9 cellular contexts compared by ENCODE assay signal in genomic region chr11:12914401-12914912, GRCh38.
DNase-seq lines count a peak whose midpoint lies in the region; ATAC-seq and TF ChIP-seq lines count a peak whose summit lies in the region.
"Had no signal": no experiment of that assay in that cellular context is flagged by ENCODE, and none has a peak within 500 bp of the region (broad histone marks: within the 10 kb centered on the region; RNA-seq: fewer than 3 reads in every experiment).

No MANE protein-coding gene starts in this region.

- peak; percentile 81 for TF ChIP-seq CTCF in BE2C (IDR thresholded peaks at IDR 0.05; ENCODE audit: low read depth, low read length)
- TF ChIP-seq CTCF in CD8-positive, alpha-beta T cell (IDR thresholded peaks at IDR 0.05): no peak

- POLR2A ChIA-PET in CD8-positive, alpha-beta T cell (lab: Charles Lee): no interaction called here

- H3K4me3 Mint-ChIP-seq in CD8-positive, alpha-beta T cell: no peak overlapping the region
- H3K4me3 Mint-ChIP-seq: memory B cell had no signal

- peaks cover 10% of the 10 kb centered on the region for H3K36me3 ChIP-seq in BE2C
- no peaks in the 10 kb centered on the region for H3K36me3 ChIP-seq in CD8-positive, alpha-beta T cell (ENCODE audit: insufficient read depth, low read length)

- H3K4me1 Mint-ChIP-seq in CD8-positive, alpha-beta T cell (ENCODE audit: low read depth): no peaks in the 10 kb centered on the region
- H3K4me1 Mint-ChIP-seq: memory B cell had no signal

- H3K4me3 ChIP-seq in BE2C (ENCODE audit: low read depth, low read length): no peak overlapping the region
- no peak overlapping the region for H3K4me3 ChIP-seq in CD8-positive, alpha-beta T cell (ENCODE audit: low read depth, low read length)

- H3K36me3 Mint-ChIP-seq in CD8-positive, alpha-beta T cell: no peaks in the 10 kb centered on the region
- H3K36me3 Mint-ChIP-seq: memory B cell had no signal

- no peaks in the 10 kb centered on the region; the same call in 1 of the 2 replicates for H3K4me1 ChIP-seq in BE2C
- no peaks in the 10 kb centered on the region for H3K4me1 ChIP-seq in CD8-positive, alpha-beta T cell (ENCODE audit: insufficient read depth, low read length)

- H3K27me3 ChIP-seq in BE2C: no peaks in the 10 kb centered on the region
- no peaks in the 10 kb centered on the region for H3K27me3 ChIP-seq in CD8-positive, alpha-beta T cell (ENCODE audit: insufficient read depth, low read length)

- DNase-seq in BE2C: peak; percentile 84
- DNase-seq in NCI-H526 (lab: John Stamatoyannopoulos, UW): peak; percentile 29 to 82
- peak; percentile 33 for DNase-seq in kidney tubule cell (ENCODE audit: low spot score)
- peak; percentile 41 to 94 (median 85) for DNase-seq in substantia nigra (lab: John Stamatoyannopoulos, UW)
- DNase-seq in mesenteric fat pad (ENCODE audit: low spot score): no peak
- DNase-seq in CD8-positive, alpha-beta T cell: no peak

- CTCF ChIA-PET in CD8-positive, alpha-beta T cell (lab: Charles Lee): interaction anchor here (0.8 to 1.3 kb wide), 5 partner anchors 11 to 477 kb away, joined by 3 to 5 read pairs (median 3); no protein-coding TSS in a partner anchor

- intact Hi-C loops in CD8-positive, alpha-beta T cell (cut with DNase I, micrococcal nuclease): no loop called here

- no peaks in the 10 kb centered on the region for H3K9me3 ChIP-seq in BE2C
- no peaks in the 10 kb centered on the region for H3K9me3 ChIP-seq in CD8-positive, alpha-beta T cell (ENCODE audit: low read length)

- peaks cover 17% of the 10 kb centered on the region for H3K27me3 Mint-ChIP-seq in CD8-positive, alpha-beta T cell (ENCODE audit: low read depth)

- H3K9me3 Mint-ChIP-seq in CD8-positive, alpha-beta T cell: no peaks in the 10 kb centered on the region
- H3K9me3 Mint-ChIP-seq: memory B cell had no signal

- no peak overlapping the region for H3K27ac Mint-ChIP-seq in CD8-positive, alpha-beta T cell
- H3K27ac Mint-ChIP-seq: memory B cell had no signal

- ATAC-seq in GM19463 (IDR thresholded peaks at IDR 0.05; ENCODE audit: unreplicated experiment): peak; percentile 57
- ATAC-seq in CD8-positive, alpha-beta T cell: no peak

- peak overlapping the region; percentile 77 for H3K27ac ChIP-seq in cingulate gyrus (ENCODE audit: low read depth, low read length)
- H3K27ac ChIP-seq in substantia nigra (ENCODE audit: low read depth, low read length, poor library complexity, severe bottlenecking): peak overlapping the region; percentile 18
- H3K27ac ChIP-seq in CD8-positive, alpha-beta T cell (ENCODE audit: low read depth, low read length): no peak overlapping the region

Comparison
In these comparisons a context has a peak if more than half of its experiments do, and no peak if none do; other contexts are left out.
1. DNase-seq: peak in BE2C (single experiment), NCI-H526 (2 of 2), kidney tubule cell (single experiment) and substantia nigra (49 of 49); none in mesenteric fat pad (single experiment) and CD8-positive, alpha-beta T cell (0 of 7).